In genomic region chr5:62403411-62404250, GRCh38 we compare ENCODE assay signal across 8 cellular contexts. TPM values are rescaled to one million over a fixed set of nuclear protein-coding genes. Genes with fewer than 3 reads are reported as not detected.
A peak's percentile ranks its signal among the peaks of the same experiment; 100 is the strongest.
DNase-seq lines count a peak whose midpoint lies in the region; ATAC-seq lines count a peak whose summit lies in the region.

Gene DIMT1, minus strand, starts transcription at chr5:62403905. Its CDS starts 133 bp downstream, at chr5:62403772.

- H3K27me3 Mint-ChIP-seq in dendritic cell treated with granulocyte-macrophage colony-stimulating factor and Interleukin-4, amounts not matched to agents 40 ng/mL and 50 ng/mL, for 4 days: no peaks in the 10 kb centered on the region

- peaks cover 50% of the 10 kb centered on the region for H3K36me3 Mint-ChIP-seq in dendritic cell treated with granulocyte-macrophage colony-stimulating factor and Interleukin-4, amounts not matched to agents 40 ng/mL and 50 ng/mL, for 4 days (ENCODE audit: low read depth)

- H3K4me1 Mint-ChIP-seq in dendritic cell treated with granulocyte-macrophage colony-stimulating factor and Interleukin-4, amounts not matched to agents 40 ng/mL and 50 ng/mL, for 4 days (ENCODE audit: low read depth): peaks cover 21% of the 10 kb centered on the region

- intact Hi-C loops in dendritic cell treated with granulocyte-macrophage colony-stimulating factor and Interleukin-4, amounts not matched to agents 40 ng/mL and 50 ng/mL, for 4 days (cut with micrococcal nuclease): loop anchor here (1.0 to 2.0 kb wide), 2 partner anchors 9 to 97 kb away; partner anchors contain the start of genes IPO11 and KIF2A

- H3K9me3 Mint-ChIP-seq in dendritic cell treated with granulocyte-macrophage colony-stimulating factor and Interleukin-4, amounts not matched to agents 40 ng/mL and 50 ng/mL, for 4 days: no peaks in the 10 kb centered on the region

- DNase-seq in C1 segment of cervical spinal cord (lab: John Stamatoyannopoulos, UW): peak; percentile 74 to 98 (median 93)
- peak; percentile 95 for DNase-seq in NCI-H748 treated with DMSO at 0.1 percent for 48 hours (lab: John Stamatoyannopoulos, UW)
- DNase-seq in activated CD4-positive, alpha-beta T cell treated with anti-CD3 and anti-CD28 coated beads, Interleukin-2, amount 50 U/mL, for 24 hours (ENCODE audit: low read depth in 1 of 2, low spot score in 1 of 2): peak; percentile 72 to 94
- peak; percentile 97 for DNase-seq in left lobe of liver (ENCODE audit: low spot score)
- peak; percentile 91 for DNase-seq in stimulated activated CD4-positive, alpha-beta T cell treated with anti-CD3 and anti-CD28 coated beads, Interleukin-2, amount 100 ng/mL, for 4 hours (ENCODE audit: low read depth)

- H3K4me3 Mint-ChIP-seq in dendritic cell treated with granulocyte-macrophage colony-stimulating factor and Interleukin-4, amounts not matched to agents 40 ng/mL and 50 ng/mL, for 4 days: peak within 1 kb of the TSS; percentile 87

- ATAC-seq in GM19372 (IDR thresholded peaks at IDR 0.05; ENCODE audit: low read depth, unreplicated experiment) (peak; percentile 93), HG03558 (IDR thresholded peaks at IDR 0.05; ENCODE audit: extremely low read depth, unreplicated experiment) (peak; percentile 89), left lobe of liver (peak; percentile 98)

- H3K27ac Mint-ChIP-seq in dendritic cell treated with granulocyte-macrophage colony-stimulating factor and Interleukin-4, amounts not matched to agents 40 ng/mL and 50 ng/mL, for 4 days: peak within 1 kb of the TSS; percentile 96

RNA-seq across cellular contexts. Expression of gene DIMT1, which starts in this region (rescaled TPM):
- total RNA-seq in left lobe of liver: 5.9 TPM

Comparison
In these comparisons a context has a peak if more than half of its experiments do, and no peak if none do; other contexts are left out.
1. Peak in every context shown above with its lines: DNase-seq and ATAC-seq.